8 cellular contexts compared by ENCODE assay signal in genomic region chr2:101518470-101519172, GRCh38. TPM values are rescaled to one million over a fixed set of nuclear protein-coding genes. Genes with fewer than 3 reads are reported as not detected.
A peak's percentile ranks its signal among the peaks of the same experiment; 100 is the strongest.
DNase-seq lines count a peak whose midpoint lies in the region; TF ChIP-seq lines count a peak whose summit lies in the region.

No MANE protein-coding gene starts in this region.

- DNase-seq in AG04450 (ENCODE audit: low read depth, low spot score) (no peak), HEK293T (ENCODE audit: extremely low spot score) (peak; percentile 46), SW 1271 (lab: John Stamatoyannopoulos, UW) (peak; percentile 24 to 60), cardiac muscle cell (ENCODE audit: low read depth in 1 of 2, low spot score in 1 of 2) (peak; percentile 61 to 67), retina (peak; percentile 28), mucosa of gallbladder (ENCODE audit: low spot score) (no peak), AML-193 (lab: John Stamatoyannopoulos, UW) (no peak)
- no peak for DNase-seq in stimulated activated CD4-positive, alpha-beta T cell treated with anti-CD3 and anti-CD28 coated beads, Interleukin-15, amount 100 ng/mL, for 24 hours

- POLR2A ChIA-PET in AG04450 (lab: Yijun Ruan, JAX) (no interaction called here), HEK293T (lab: Yijun Ruan, JAX) (no interaction called here)

- no peaks in the 10 kb centered on the region for H3K4me1 ChIP-seq in cardiac muscle cell (ENCODE audit: low read depth)

- H3K36me3 ChIP-seq in cardiac muscle cell: no peaks in the 10 kb centered on the region

- H3K27ac ChIP-seq in AG04450 (ENCODE audit: low read depth, low read length) (peak overlapping the region; percentile 66), cardiac muscle cell (no peak overlapping the region)

- H3K9me3 ChIP-seq in AG04450 (ENCODE audit: control insufficient read depth, insufficient read depth, low read length) (peaks cover 10% of the 10 kb centered on the region), cardiac muscle cell (ENCODE audit: low read depth) (no peaks in the 10 kb centered on the region)

- CTCF ChIA-PET in AG04450 (lab: Charles Lee) (interaction anchor here (1.0 to 3.1 kb wide), 4 partner anchors 17 to 313 kb away, joined by 3 to 10 read pairs (median 4); no protein-coding TSS in a partner anchor), HEK293T (lab: Yijun Ruan, JAX) (no interaction called here)

- H3K27me3 ChIP-seq in AG04450 (ENCODE audit: control insufficient read depth, insufficient read depth, low read length): no peaks in the 10 kb centered on the region
- no peaks in the 10 kb centered on the region for H3K27me3 ChIP-seq in cardiac muscle cell

- H3K4me3 ChIP-seq in AG04450 (ENCODE audit: low read depth, low read length): no peak overlapping the region
- H3K4me3 ChIP-seq in cardiac muscle cell: no peak overlapping the region

- peak; percentile 43 for TF ChIP-seq CTCF in AG04450 (IDR thresholded peaks at IDR 0.05; ENCODE audit: low read depth, low read length)
- TF ChIP-seq CTCF in cardiac muscle cell (IDR thresholded peaks at IDR 0.05; ENCODE audit: low read depth, low read length): peak; percentile 47

TF ChIP-seq in HEK293T, 16 proteins besides CTCF, POLR2A, EP300 and RAD21:
- no peak for TF ChIP-seq BHLHE40 (IDR thresholded peaks at IDR 0.05; ENCODE audit: borderline replicate concordance)
- TF ChIP-seq HDGF (IDR thresholded peaks at IDR 0.05; ENCODE audit: borderline replicate concordance): no peak
TF ChIP-seq in HEK293T: peak in this region for 0.

RNA-seq across cellular contexts. Expression of gene RFX8, which starts 43.7 kb away (rescaled TPM):
- polyA plus RNA-seq in AG04450 (2011; rRNA removed) (1.8 and 2.3 TPM in 2 replicates), cardiac muscle cell (not detected in 2 replicates)
- 3.3 and 3.9 TPM in 2 replicates for polyA minus RNA-seq in AG04450 (2011; rRNA and poly(A)+ RNA removed)
- total RNA-seq in cardiac muscle cell (0.12 TPM in 1 of 2 replicates, not detected in the other), mucosa of gallbladder (0.29 TPM)

Comparison
In these comparisons a context has a peak if more than half of its experiments do, and no peak if none do; other contexts are left out.
1. DNase-seq: peak in HEK293T (single experiment), SW 1271 (2 of 2), cardiac muscle cell (2 of 2) and retina (single experiment); none in AG04450 (single experiment), mucosa of gallbladder (single experiment), AML-193 (0 of 2) and stimulated activated CD4-positive, alpha-beta T cell treated with anti-CD3 and anti-CD28 coated beads, Interleukin-15, amount 100 ng/mL, for 24 hours (single experiment).